18 cellular contexts compared by ENCODE assay signal in the genomic region with DNA sequence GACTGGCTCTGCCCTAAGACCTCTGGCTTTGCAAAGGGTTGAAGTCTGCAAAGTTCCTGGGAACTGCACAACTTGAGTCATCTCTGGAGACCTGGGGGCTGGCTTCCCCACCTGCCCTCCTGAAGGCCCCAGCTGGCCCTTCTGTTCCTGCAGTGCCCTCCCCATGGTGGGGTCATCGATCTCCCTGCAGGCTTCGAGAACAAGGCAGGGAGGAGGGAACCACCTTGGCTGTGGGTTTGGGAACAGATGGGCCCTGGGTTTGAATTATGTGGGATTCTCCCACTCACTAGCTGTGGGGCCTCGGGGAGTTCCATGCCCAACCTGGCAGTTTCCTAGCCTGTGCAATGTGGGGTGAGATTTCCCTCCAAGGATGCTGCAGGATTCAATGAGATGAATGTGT.
"Had no signal": no experiment of that assay in that cellular context is flagged by ENCODE, and none has a peak within 500 bp of the region (broad histone marks: within the 10 kb centered on the region; RNA-seq: fewer than 3 reads in every experiment).

No MANE protein-coding gene starts in this region.

- H3K36me3 ChIP-seq: neutrophil, right lobe of liver, tibial artery, upper lobe of left lung, vagina had no signal

- H3K4me3 ChIP-seq: psoas muscle, right lobe of liver, tibial artery, upper lobe of left lung, vagina had no signal

- H3K4me1 ChIP-seq: foreskin keratinocyte, psoas muscle, right lobe of liver, tibial artery, vagina had no signal

- H3K27ac ChIP-seq: foreskin keratinocyte, neutrophil, psoas muscle, right lobe of liver, tibial artery, upper lobe of left lung, vagina had no signal

- DNase-seq: erythroblast; foreskin keratinocyte; immature natural killer cell; kidney; left cardiac atrium; mesendoderm; naive thymus-derived CD4-positive, alpha-beta T cell; nephron progenitor cell; psoas muscle; retina; right lobe of liver; stimulated activated CD4-positive, alpha-beta T cell treated with anti-CD3 and anti-CD28 coated beads, Interleukin-2, amount 100 ng/mL, for 24 hours; stimulated activated CD4-positive, alpha-beta T cell treated with anti-CD3 and anti-CD28 coated beads, Interleukin-4, amount 100 ng/mL, for 4 hours; stimulated activated naive CD4-positive, alpha-beta T cell; upper lobe of left lung had no signal

- H3K27me3 ChIP-seq: neutrophil, right lobe of liver, upper lobe of left lung, vagina had no signal

- H3K9me3 ChIP-seq: neutrophil, psoas muscle, right lobe of liver, tibial artery, upper lobe of left lung, vagina had no signal
